7 cellular contexts compared by ENCODE assay signal in the genomic region with DNA sequence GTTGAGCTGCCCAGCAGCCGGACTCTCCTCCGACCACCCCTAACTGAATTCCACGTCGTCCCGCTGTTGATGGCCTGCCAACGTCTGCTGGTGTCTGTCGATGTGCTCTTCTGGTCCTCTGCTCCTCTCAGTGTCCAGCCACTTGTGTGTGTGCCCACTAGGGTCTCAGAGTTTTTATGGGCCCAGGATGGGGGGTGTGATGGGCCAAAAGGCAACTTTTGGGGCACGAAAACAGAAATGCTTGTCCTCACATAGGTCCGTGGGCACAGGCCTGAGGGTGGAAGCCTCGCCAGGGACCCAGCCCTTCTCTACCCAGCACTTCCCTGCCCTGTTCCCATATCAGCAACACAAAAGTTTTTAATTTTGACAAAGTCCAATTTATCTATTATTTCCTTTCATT.
"Had no signal": no experiment of that assay in that cellular context is flagged by ENCODE, and none has a peak within 500 bp of the region (broad histone marks: within the 10 kb centered on the region; RNA-seq: fewer than 3 reads in every experiment).

No MANE protein-coding gene starts in this region.

- DNase-seq: IMR-90, KBM-7, KG1 had no signal

- ATAC-seq: HepG2, K562 had no signal

- FAIRE-seq: HepG2, HTR-8/SVneo, K562 had no signal

- H3K27ac ChIP-seq: HL-60 had no signal

- H3K4me3 ChIP-seq: K562 had no signal
